ENCODE assay signal across 8 cellular contexts in the genomic region with DNA sequence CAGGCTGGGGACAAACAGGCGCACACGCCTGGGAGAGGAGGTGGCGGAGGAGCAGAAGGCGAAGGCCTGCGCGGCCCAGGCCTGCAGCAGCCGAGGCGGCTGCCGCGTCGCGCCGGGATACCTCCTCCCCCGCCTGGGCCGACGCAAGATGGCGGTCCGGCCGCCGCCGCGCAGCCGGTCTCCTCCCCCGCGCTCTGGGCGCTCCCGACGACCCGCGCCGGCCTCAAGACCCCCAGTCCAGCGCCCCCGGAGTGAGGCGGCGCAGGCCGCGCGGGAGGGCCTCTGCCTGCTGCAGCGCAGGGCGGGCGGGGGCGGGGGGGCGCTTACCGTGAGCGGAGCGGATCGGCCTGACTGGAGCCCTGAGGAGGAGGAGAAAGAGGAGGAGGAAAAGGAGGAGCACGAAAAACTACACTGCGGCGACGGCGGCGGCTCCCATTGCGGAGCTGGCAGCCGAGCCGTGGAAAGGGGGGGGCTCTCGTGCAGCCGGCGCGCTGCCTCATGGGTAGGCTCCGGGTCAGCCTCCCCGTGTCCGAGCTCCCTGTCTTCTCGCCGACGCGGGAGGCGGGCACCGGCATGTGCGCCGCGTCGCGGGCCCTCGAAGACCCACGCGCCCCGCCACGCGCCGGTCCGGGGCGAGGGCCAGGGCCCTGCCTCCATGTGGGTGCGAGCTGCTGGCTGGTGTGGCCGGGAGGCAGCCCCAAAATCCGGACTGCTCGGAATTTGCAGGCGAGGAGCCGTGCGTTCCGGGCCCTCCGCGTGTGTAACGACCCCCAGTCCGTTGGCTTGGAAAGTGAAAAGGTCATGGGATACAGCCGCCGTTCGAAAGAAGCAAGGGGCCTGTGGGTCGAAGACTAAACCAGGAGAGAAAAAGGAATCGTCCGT. TPM values are rescaled to one million over a fixed set of nuclear protein-coding genes. Genes with fewer than 3 reads are reported as not detected.
A peak's percentile ranks its signal among the peaks of the same experiment; 100 is the strongest.
DNase-seq lines count a peak whose midpoint lies in the region; ATAC-seq, FAIRE-seq and TF ChIP-seq lines count a peak whose summit lies in the region.

A gene with protein sequence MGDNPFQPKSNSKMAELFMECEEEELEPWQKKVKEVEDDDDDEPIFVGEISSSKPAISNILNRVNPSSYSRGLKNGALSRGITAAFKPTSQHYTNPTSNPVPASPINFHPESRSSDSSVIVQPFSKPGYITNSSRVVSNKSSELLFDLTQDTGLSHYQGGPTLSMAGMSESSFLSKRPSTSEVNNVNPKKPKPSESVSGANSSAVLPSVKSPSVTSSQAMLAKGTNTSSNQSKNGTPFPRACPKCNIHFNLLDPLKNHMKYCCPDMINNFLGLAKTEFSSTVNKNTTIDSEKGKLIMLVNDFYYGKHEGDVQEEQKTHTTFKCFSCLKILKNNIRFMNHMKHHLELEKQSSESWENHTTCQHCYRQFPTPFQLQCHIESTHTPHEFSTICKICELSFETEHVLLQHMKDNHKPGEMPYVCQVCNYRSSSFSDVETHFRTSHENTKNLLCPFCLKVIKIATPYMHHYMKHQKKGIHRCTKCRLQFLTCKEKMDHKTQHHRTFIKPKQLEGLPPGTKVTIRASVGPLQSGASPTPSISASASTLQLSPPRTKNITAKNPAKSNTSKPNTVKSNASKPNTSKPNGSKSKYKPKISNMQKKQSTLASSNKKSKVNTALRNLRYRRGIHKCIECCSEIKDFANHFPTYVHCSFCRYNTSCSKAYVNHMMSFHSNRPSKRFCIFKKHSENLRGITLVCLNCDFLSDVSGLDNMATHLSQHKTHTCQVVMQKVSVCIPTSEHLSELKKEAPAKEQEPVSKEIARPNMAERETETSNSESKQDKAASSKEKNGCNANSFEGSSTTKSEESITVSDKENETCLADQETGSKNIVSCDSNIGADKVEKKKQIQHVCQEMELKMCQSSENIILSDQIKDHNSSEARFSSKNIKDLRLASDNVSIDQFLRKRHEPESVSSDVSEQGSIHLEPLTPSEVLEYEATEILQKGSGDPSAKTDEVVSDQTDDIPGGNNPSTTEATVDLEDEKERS (minus strand): TSS at position 379 of the 882 bp plus-strand sequence. CDS start 26,400 bp downstream, outside the sequence.

- FAIRE-seq in H1 (lab: Jason Lieb, UNC) = no peak

- H3K36me3 ChIP-seq in CD4-positive, CD25-positive, alpha-beta regulatory T cell (ENCODE audit: control insufficient read depth, insufficient read depth, low read length) = no peaks in the 10 kb centered on the region
- H3K36me3 ChIP-seq in H1 (ENCODE audit: control insufficient read depth in 2 of 4, insufficient read depth in 4 of 4, low read length in 3 of 4) (peaks cover 0 to 2% (median 0%) of the 10 kb centered on the region in 4 experiments; a peak in 1 of 8 replicates), mesodermal cell (ENCODE audit: control insufficient read depth, insufficient read depth, low read length) (no peaks in the 10 kb centered on the region)

- no peaks in the 10 kb centered on the region for H3K23me2 ChIP-seq in H1 (ENCODE audit: low read depth, low read length)

- TF ChIP-seq POLR2A in H1 (IDR thresholded peaks at IDR 0.05; ENCODE audit: control extremely low read depth in 1 of 2, low read depth in 2 of 2, low read length in 2 of 2) = peak; percentile 76 to 88

- H3K4ac ChIP-seq in H1 (replicated peaks; ENCODE audit: insufficient read length, low read depth, low read length) = peak within 1 kb of the TSS; percentile 61

- no peaks in the 10 kb centered on the region for H3K9me3 Mint-ChIP-seq in CD4-positive, CD25-positive, alpha-beta regulatory T cell

- H3K27ac ChIP-seq in CD4-positive, CD25-positive, alpha-beta regulatory T cell (ENCODE audit: insufficient read depth, low read length, poor library complexity, severe bottlenecking) = peak within 1 kb of the TSS; percentile 69
- H3K27ac ChIP-seq in H1 (ENCODE audit: low read depth, low read length) (peak within 1 kb of the TSS; percentile 93), mesodermal cell (ENCODE audit: low read depth, low read length, severe bottlenecking) (peak within 1 kb of the TSS; percentile 91)

- H3K4me1 Mint-ChIP-seq in CD4-positive, CD25-positive, alpha-beta regulatory T cell = peaks cover 15 to 44% (median 33%) of the 10 kb centered on the region in 4 donors

- peak within 1 kb of the TSS; percentile 62 for H2BK120ac ChIP-seq in H1 (replicated peaks; ENCODE audit: low read depth, low read length)

- DNase-seq in CD4-positive, CD25-positive, alpha-beta regulatory T cell = peak; percentile 56 to 90 (median 76)
- DNase-seq in HPDE6-E6E7 (ENCODE audit: extremely low spot score) (peak; percentile 60), NOMO-1 (lab: John Stamatoyannopoulos, UW; ENCODE audit: unreplicated experiment in 2 of 2) (peak; percentile 84 to 87), H1 (ENCODE audit: low read depth in 1 of 2, low spot score in 2 of 2) (peak in 1 of 2 experiments; percentile 82)
- DNase-seq in activated CD8-positive, alpha-beta memory T cell treated with anti-CD3 and anti-CD28 coated beads for 48 hours (ENCODE audit: low read depth in 2 of 3, low spot score in 2 of 3) = peak; percentile 52 to 61 (median 57)
- DNase-seq in stimulated activated CD8-positive, alpha-beta memory T cell treated with anti-CD3 and anti-CD28 coated beads, Interleukin-15, amount 100 ng/mL, for 4 hours (ENCODE audit: low read depth in 2 of 2) = peak; percentile 56 to 62

- H2AK5ac ChIP-seq in H1 (ENCODE audit: low read depth, low read length) = no peak within 1 kb of the TSS

- peaks cover 9% of the 10 kb centered on the region for H3K27me3 Mint-ChIP-seq in CD4-positive, CD25-positive, alpha-beta regulatory T cell

- peak within 1 kb of the TSS; percentile 93 to 97 (median 97) for H3K27ac Mint-ChIP-seq in CD4-positive, CD25-positive, alpha-beta regulatory T cell

- H4K20me1 ChIP-seq in H1 (replicated peaks in 1 of 2; ENCODE audit: control insufficient read depth in 1 of 2, insufficient read depth in 2 of 2, low read length in 2 of 2) = no peaks in the 10 kb centered on the region

- no peak within 1 kb of the TSS for H3K14ac ChIP-seq in H1 (ENCODE audit: insufficient read length)

- 0 out of 3 replicates have a peak, but pooled peaks of 1 of the 2 experiments have one; percentile 25 for TF ChIP-seq EP300 in H1 (IDR thresholded peaks at IDR 0.05; ENCODE audit: borderline replicate concordance in 1 of 2, low read depth in 2 of 2, low read length in 2 of 2)

- no peaks in the 10 kb centered on the region for H3K9me3 ChIP-seq in CD4-positive, CD25-positive, alpha-beta regulatory T cell (ENCODE audit: control insufficient read depth in 2 of 2, low read length in 2 of 2)
- peaks cover 12 to 13% of the 10 kb centered on the region in 2 experiments for H3K9me3 ChIP-seq in H1 (ENCODE audit: insufficient read depth in 2 of 2, low read depth in 1 of 2, low read length in 1 of 2)
- peaks cover 12% of the 10 kb centered on the region for H3K9me3 ChIP-seq in mesodermal cell (ENCODE audit: control insufficient read depth, low read length)

- H4K8ac ChIP-seq in H1 (ENCODE audit: extremely low read depth, insufficient read depth, low read length) = peak within 1 kb of the TSS; percentile 98

- peak within 1 kb of the TSS; percentile 94 to 95 (median 94) for H3K4me3 Mint-ChIP-seq in CD4-positive, CD25-positive, alpha-beta regulatory T cell

- peak within 1 kb of the TSS; percentile 76 for H3K4me3 ChIP-seq in CD4-positive, CD25-positive, alpha-beta regulatory T cell (ENCODE audit: low read depth, low read length)
- H3K4me3 ChIP-seq in H1 (ENCODE audit: extremely low read depth in 1 of 4, insufficient read depth in 2 of 4, low read depth in 3 of 4, low read length in 4 of 4) (peak within 1 kb of the TSS; percentile 60 to 82 (median 73)), mesodermal cell (ENCODE audit: extremely low read depth, insufficient read depth, low read length, poor library complexity, severe bottlenecking) (peak within 1 kb of the TSS; percentile 34)

- no peaks in the 10 kb centered on the region for H3K27me3 ChIP-seq in CD4-positive, CD25-positive, alpha-beta regulatory T cell (ENCODE audit: control insufficient read depth, insufficient read depth, low read length)
- peaks cover 0 to 4% (median 4%) of the 10 kb centered on the region in 4 experiments; a peak in 3 of 7 replicates for H3K27me3 ChIP-seq in H1 (replicated peaks in 1 of 4; ENCODE audit: control insufficient read depth in 3 of 4, extremely low read depth in 1 of 4, insufficient read depth in 3 of 4, low read length in 3 of 4)

- CTCF ChIA-PET in H1 (lab: Charles Lee; ENCODE audit: partially characterized antibody) = interaction anchor here (1.2 kb wide), 1 partner anchor 11 kb away, joined by 4 read pairs; no protein-coding TSS in a partner anchor

- no peak within 1 kb of the TSS for H2BK12ac ChIP-seq in H1 (ENCODE audit: low read depth, low read length)

- H3K23ac ChIP-seq in H1 (ENCODE audit: insufficient read length) = no peak within 1 kb of the TSS

- peak; percentile 81 to 83 for ATAC-seq in CD4-positive, CD25-positive, alpha-beta regulatory T cell (ENCODE audit: low read depth in 2 of 2)
- ATAC-seq in GM19455 (IDR thresholded peaks at IDR 0.05; ENCODE audit: unreplicated experiment) = peak; percentile 81

- H3K4me1 ChIP-seq in CD4-positive, CD25-positive, alpha-beta regulatory T cell (ENCODE audit: control insufficient read depth, insufficient read depth, low read length, poor library complexity, severe bottlenecking) = peaks cover 24% of the 10 kb centered on the region
- H3K4me1 ChIP-seq in H1 (replicated peaks in 1 of 4; ENCODE audit: control insufficient read depth in 3 of 4, insufficient read depth in 4 of 4, low read length in 3 of 4) (peaks cover 3 to 13% (median 7%) of the 10 kb centered on the region in 4 experiments; a peak in 6 of 7 replicates), mesodermal cell (ENCODE audit: control insufficient read depth, insufficient read depth, low read length, poor library complexity, severe bottlenecking) (peaks cover 16% of the 10 kb centered on the region)

- H4K5ac ChIP-seq in H1 (ENCODE audit: insufficient read length, low read depth, low read length) = peak within 1 kb of the TSS; percentile 55

- peak within 1 kb of the TSS; percentile 36; the same call in 1 of the 2 replicates for H3K18ac ChIP-seq in H1 (ENCODE audit: extremely low read depth, low read length)

- H3K79me1 ChIP-seq in H1 (ENCODE audit: low read depth, low read length) = no peaks in the 10 kb centered on the region

- peaks cover 0 to 38% of the 10 kb centered on the region in 2 experiments; a peak in 3 of 4 replicates for H3K79me2 ChIP-seq in H1 (ENCODE audit: control insufficient read depth in 1 of 2, insufficient read depth in 2 of 2, low read length in 2 of 2)

- H2AFZ ChIP-seq in H1 (ENCODE audit: low read length) = peak within 1 kb of the TSS; percentile 55; the same call in 1 of the 2 replicates

- H3K9ac ChIP-seq in H1 (replicated peaks in 1 of 4; ENCODE audit: extremely low read depth in 1 of 4, low read depth in 3 of 4, low read length in 3 of 4) = peak within 1 kb of the TSS; percentile 82 to 94 (median 90)

- no peak within 1 kb of the TSS for H2BK20ac ChIP-seq in H1 (ENCODE audit: low read length)

- POLR2A ChIA-PET in H1 (lab: Charles Lee; ENCODE audit: partially characterized antibody) = interaction anchor here (0.6 to 2.3 kb wide), 3 partner anchors 10 to 238 kb away, joined by 3 to 6 read pairs (median 4); no protein-coding TSS in a partner anchor

- H2BK15ac ChIP-seq in H1 (ENCODE audit: low read length) = no peak within 1 kb of the TSS

- peak within 1 kb of the TSS; percentile 80 for H2BK5ac ChIP-seq in H1 (ENCODE audit: low read depth, low read length)

- peaks cover 5% of the 10 kb centered on the region for H3K36me3 Mint-ChIP-seq in CD4-positive, CD25-positive, alpha-beta regulatory T cell

- peak within 1 kb of the TSS; percentile 94 for H4K91ac ChIP-seq in H1 (replicated peaks; ENCODE audit: insufficient read length, low read length)

- TF ChIP-seq CTCF in H1 (IDR thresholded peaks at IDR 0.05; ENCODE audit: control extremely low read depth in 1 of 3, insufficient read depth in 1 of 3, low read depth in 1 of 3, low read length in 3 of 3) = no peak

- peak within 1 kb of the TSS; percentile 60 to 67 for H3K4me2 ChIP-seq in H1 (ENCODE audit: insufficient read depth in 1 of 2, low read depth in 2 of 2, low read length in 2 of 2)

- 20% methylated on average over 60 of the region's 101 CpGs; no CpG with 5 or more reads in 1 of the 2 experiments for WGBS in H1 (ENCODE audit: extremely low coverage in 1 of 2, insufficient coverage in 1 of 2, insufficient read length in 1 of 2, insufficient replicate concordance in 2 of 2, low coverage in 1 of 2, low lambda C conversion rate in 2 of 2, missing lambda C conversion rate in 1 of 2), 2 experiments
- 60 to 63% methylated on average over 74 to 90 of the region's 101 CpGs for WGBS in mesodermal cell (ENCODE audit: insufficient coverage in 2 of 2), 2 experiments

- peak within 1 kb of the TSS; percentile 12 for H3K56ac ChIP-seq in H1 (replicated peaks; ENCODE audit: insufficient read length, low read depth, low read length)

- no peak for TF ChIP-seq RAD21 in H1 (IDR thresholded peaks at IDR 0.05 in 1 of 2, conservative IDR thresholded peaks at IDR 0.05 in 1 of 2; ENCODE audit: low read depth in 2 of 2, low read length in 2 of 2)

RNA-seq across cellular contexts. Expression of the gene that starts here (rescaled TPM):
- total RNA-seq in CD4-positive, CD25-positive, alpha-beta regulatory T cell = 34.1 TPM
- 1 to 10 TPM; 5.9 to 9.6 (median 8.8) TPM for polyA plus RNA-seq in CD4-positive, CD25-positive, alpha-beta regulatory T cell
- total RNA-seq in H1 (2021; fragmentation: NEBNext Ultra II Directional; extraction: Animal tissue kit (Norgen Biotek cat#: 25700)) = 25.6 and 27.5 TPM in 2 replicates
- polyA plus RNA-seq in H1 (2011; rRNA removed) = 4.2 and 7.4 TPM in 2 replicates
- 9.4 TPM for polyA plus RNA-seq in H1 (2011; cell fraction: cytosol; rRNA removed)
- 3.7 TPM for polyA plus RNA-seq in H1 (2011; cell fraction: nucleus; rRNA removed)
- polyA plus RNA-seq in H1 (2012, experiment 1 of 2) = 8.0 to 19.7 TPM (median 11.5 TPM) in 4 replicates
- 1.4 TPM for polyA plus RNA-seq in H1 (2012, experiment 2 of 2)
- polyA plus RNA-seq in H1 (2013, experiment 1 of 2) = 14.5 TPM
- polyA plus RNA-seq in H1 (2013, experiment 2 of 2) = 11.7 TPM
- 12.3 and 17.8 TPM in 2 replicates for polyA minus RNA-seq in H1 (2011; rRNA and poly(A)+ RNA removed)
- polyA minus RNA-seq in H1 (2011; cell fraction: cytosol; rRNA and poly(A)+ RNA removed) = 9.1 TPM
- polyA minus RNA-seq in H1 (2011; cell fraction: nucleus; rRNA and poly(A)+ RNA removed) = 33.2 TPM
- polyA plus RNA-seq in mesodermal cell (2013, experiment 1 of 2) = 4.9 TPM
- polyA plus RNA-seq in mesodermal cell (2013, experiment 2 of 2) = 6.2 TPM
